Comparison of ENCODE assay signal across 8 cellular contexts in the genomic region with DNA sequence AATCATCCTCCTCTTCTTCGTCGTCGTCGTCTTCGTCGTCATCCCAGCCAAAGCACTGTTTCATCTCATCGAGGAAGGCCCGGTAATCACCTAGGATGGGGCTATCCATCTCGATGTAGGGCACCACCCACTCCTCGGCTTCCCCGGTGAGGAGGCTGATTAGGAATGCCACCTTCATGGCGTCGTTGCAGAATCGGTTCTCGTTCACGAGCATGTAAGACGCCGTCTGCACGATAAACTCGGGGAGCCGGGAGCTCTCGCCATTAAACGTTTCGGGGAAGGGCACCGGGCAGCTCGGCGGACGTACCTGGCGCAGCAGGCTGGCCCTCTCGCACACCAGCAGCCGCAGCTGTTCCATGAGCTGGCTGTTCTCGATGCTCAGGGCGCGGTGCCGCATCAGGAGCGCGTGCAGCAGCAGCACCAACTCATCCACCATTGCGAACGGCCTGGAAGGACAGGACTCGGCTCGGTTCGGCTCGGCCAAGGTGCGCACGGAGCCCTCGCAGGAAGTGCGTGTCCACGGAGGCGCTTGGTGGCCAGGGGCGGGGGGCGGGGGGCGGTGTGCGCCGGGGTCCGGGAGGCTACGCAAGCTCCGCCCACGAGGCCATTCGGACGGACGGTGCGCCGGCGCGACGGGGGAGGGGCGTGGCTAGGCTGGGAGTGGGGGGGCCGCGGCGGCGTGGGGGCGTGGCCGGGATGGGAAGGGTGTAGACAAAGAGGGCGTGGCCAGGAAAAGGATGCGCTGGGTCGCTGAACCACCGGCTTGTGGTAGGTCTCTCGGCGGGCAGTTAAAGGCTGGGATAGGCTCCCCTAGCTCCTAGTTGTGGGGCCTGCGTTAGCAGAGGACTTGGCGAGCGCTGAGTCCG. TPM values are rescaled to one million over a fixed set of nuclear protein-coding genes. Genes with fewer than 3 reads are reported as not detected.
DNase-seq lines count a peak whose midpoint lies in the region; ATAC-seq lines count a peak whose summit lies in the region.

A gene (minus strand): TSS at position 544 of the 866 bp plus-strand sequence. CDS start 108 bp downstream, at position 436.

- peak within 1 kb of the TSS; percentile 61 to 73 for H3K4me3 Mint-ChIP-seq in effector memory CD8-positive, alpha-beta T cell
- peak within 1 kb of the TSS; percentile 82 for H3K4me3 Mint-ChIP-seq in memory B cell

- H3K27me3 Mint-ChIP-seq in effector memory CD8-positive, alpha-beta T cell = no peaks in the 10 kb centered on the region
- peaks cover 3% of the 10 kb centered on the region for H3K27me3 Mint-ChIP-seq in memory B cell

- H3K9me3 Mint-ChIP-seq in effector memory CD8-positive, alpha-beta T cell = peaks cover 0 to 4% of the 10 kb centered on the region in 2 donors
- H3K9me3 Mint-ChIP-seq in memory B cell = no peaks in the 10 kb centered on the region

- ATAC-seq in effector memory CD8-positive, alpha-beta T cell (replicated peaks) = peak; percentile 86
- peak; percentile 86 for ATAC-seq in memory B cell (ENCODE audit: low read depth)
- ATAC-seq in HG02571 (IDR thresholded peaks at IDR 0.05; ENCODE audit: unreplicated experiment) = no peak
- no peak for ATAC-seq in HG03439 (IDR thresholded peaks at IDR 0.05; ENCODE audit: unreplicated experiment)

- H3K27ac Mint-ChIP-seq in effector memory CD8-positive, alpha-beta T cell = peak within 1 kb of the TSS; percentile 59 to 66
- peak within 1 kb of the TSS; percentile 73 for H3K27ac Mint-ChIP-seq in memory B cell

- H3K36me3 Mint-ChIP-seq in effector memory CD8-positive, alpha-beta T cell (ENCODE audit: insufficient read depth) = no peaks in the 10 kb centered on the region
- H3K36me3 Mint-ChIP-seq in memory B cell = no peaks in the 10 kb centered on the region

- H3K4me1 Mint-ChIP-seq in effector memory CD8-positive, alpha-beta T cell (ENCODE audit: low read depth in 2 of 2) = peaks cover 4 to 9% of the 10 kb centered on the region in 2 donors
- H3K4me1 Mint-ChIP-seq in memory B cell = peaks cover 7% of the 10 kb centered on the region

- peak; percentile 82 for DNase-seq in Daoy (ENCODE audit: low read depth)
- peak; percentile 95 for DNase-seq in NCI-H2227 (lab: John Stamatoyannopoulos, UW; ENCODE audit: unreplicated experiment)
- DNase-seq in activated CD8-positive, alpha-beta memory T cell treated with anti-CD3 and anti-CD28 coated beads, Interleukin-2, amount 50 U/mL, for 24 hours (ENCODE audit: extremely low read depth) = peak; percentile 29
- peak; percentile 15 to 46 (median 36) for DNase-seq in effector memory CD8-positive, alpha-beta T cell
- DNase-seq in memory B cell (ENCODE audit: low spot score in 2 of 2) = peak; percentile 44 to 47
- DNase-seq in stimulated activated CD4-positive, alpha-beta T cell treated with anti-CD3 and anti-CD28 coated beads, TNF-alpha, amount 100 ng/mL, for 1 hour (ENCODE audit: low read depth in 3 of 3, low spot score in 1 of 3) = peak; percentile 32 to 66 (median 60)

RNA-seq across cellular contexts. Expression of the gene that starts here (rescaled TPM):
- total RNA-seq in Daoy (2014; rRNA removed; shearing (Covaris generic)) = 1.0 and 1.7 TPM in 2 replicates

Comparison
In these comparisons a context has a peak if more than half of its experiments do, and no peak if none do; other contexts are left out.
1. DNase-seq: peak in every context shown above with its lines; median percentile 95 in NCI-H2227; 82 in Daoy; 60 in stimulated activated CD4-positive, alpha-beta T cell treated with anti-CD3 and anti-CD28 coated beads, TNF-alpha, amount 100 ng/mL, for 1 hour; 46 in memory B cell; 36 in effector memory CD8-positive, alpha-beta T cell; 29 in activated CD8-positive, alpha-beta memory T cell treated with anti-CD3 and anti-CD28 coated beads, Interleukin-2, amount 50 U/mL, for 24 hours.
2. ATAC-seq: peak in effector memory CD8-positive, alpha-beta T cell (single experiment) and memory B cell (single experiment); none in HG02571 (single experiment) and HG03439 (single experiment).